Comparison of ENCODE assay signal across 1 cellular context in the genomic region with DNA sequence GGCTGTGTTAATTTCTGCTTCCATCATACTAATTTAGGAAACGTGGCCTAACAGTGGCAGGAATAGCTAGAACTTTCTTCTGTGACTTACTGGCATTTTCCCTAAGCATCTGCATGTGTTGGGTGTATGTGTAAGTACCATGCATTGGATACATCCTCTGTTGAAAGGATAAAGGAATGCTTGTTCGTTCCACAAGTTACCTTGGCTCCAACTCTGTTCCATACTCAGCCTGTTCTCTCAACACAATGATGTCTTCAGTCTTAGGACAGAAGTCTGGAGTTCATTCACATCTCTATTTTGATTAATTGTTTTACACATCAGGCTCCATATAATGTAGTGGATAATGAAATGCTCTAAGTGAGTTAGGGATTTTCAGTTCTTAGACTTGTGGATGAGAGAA.
TF ChIP-seq lines count a peak whose summit lies in the region.

No MANE protein-coding gene starts in this region.

TF ChIP-seq in H1, 55 proteins besides CTCF, POLR2A, EP300 and RAD21:
- TF ChIP-seq SUZ12 (IDR thresholded peaks at IDR 0.05; ENCODE audit: low read length) (no peak), ZNF274 (IDR thresholded peaks at IDR 0.05; ENCODE audit: borderline replicate concordance, extremely low read depth, low read length) (no peak), RNF2 (IDR thresholded peaks at IDR 0.05; ENCODE audit: borderline replicate concordance, low read depth, low read length, missing control alignments, poor library complexity, severe bottlenecking) (no peak), BRCA1 (IDR thresholded peaks at IDR 0.05; ENCODE audit: low read depth, low read length) (no peak), HDAC2 (IDR thresholded peaks at IDR 0.05; ENCODE audit: borderline replicate concordance in 1 of 2, low read depth in 2 of 2, low read length in 2 of 2) (no peak), KDM5A (IDR thresholded peaks at IDR 0.05; ENCODE audit: low read length) (no peak), CHD1 (IDR thresholded peaks at IDR 0.05; ENCODE audit: low read depth, low read length) (no peak), RFX5 (IDR thresholded peaks at IDR 0.05; ENCODE audit: borderline replicate concordance, low read depth, low read length) (no peak), CBX8 (IDR thresholded peaks at IDR 0.05; ENCODE audit: borderline replicate concordance, low read depth, low read length) (no peak), SP1 (IDR thresholded peaks at IDR 0.05; ENCODE audit: low read depth, low read length) (no peak), BCL11A (IDR thresholded peaks at IDR 0.05; ENCODE audit: low read depth in 2 of 2, low read length in 2 of 2) (no peak), BACH1 (IDR thresholded peaks at IDR 0.05; ENCODE audit: low read length) (no peak), CEBPB (IDR thresholded peaks at IDR 0.05; ENCODE audit: low read depth, low read length) (no peak), SIN3A (conservative IDR thresholded peaks at IDR 0.05 in 1 of 2, IDR thresholded peaks at IDR 0.05 in 1 of 2; ENCODE audit: low read depth in 1 of 2, low read length in 2 of 2) (no peak), TAF7 (optimal IDR thresholded peaks at IDR 0.05; ENCODE audit: borderline replicate concordance, low read depth, low read length) (no peak), E2F6 (IDR thresholded peaks at IDR 0.05) (no peak), TBP (IDR thresholded peaks at IDR 0.05; ENCODE audit: low read depth, low read length) (no peak), ASH2L (IDR thresholded peaks at IDR 0.05; ENCODE audit: low read length) (no peak), PHF8 (conservative IDR thresholded peaks at IDR 0.05; ENCODE audit: low read depth, low read length) (no peak)
- TF ChIP-seq, protein P1, sequence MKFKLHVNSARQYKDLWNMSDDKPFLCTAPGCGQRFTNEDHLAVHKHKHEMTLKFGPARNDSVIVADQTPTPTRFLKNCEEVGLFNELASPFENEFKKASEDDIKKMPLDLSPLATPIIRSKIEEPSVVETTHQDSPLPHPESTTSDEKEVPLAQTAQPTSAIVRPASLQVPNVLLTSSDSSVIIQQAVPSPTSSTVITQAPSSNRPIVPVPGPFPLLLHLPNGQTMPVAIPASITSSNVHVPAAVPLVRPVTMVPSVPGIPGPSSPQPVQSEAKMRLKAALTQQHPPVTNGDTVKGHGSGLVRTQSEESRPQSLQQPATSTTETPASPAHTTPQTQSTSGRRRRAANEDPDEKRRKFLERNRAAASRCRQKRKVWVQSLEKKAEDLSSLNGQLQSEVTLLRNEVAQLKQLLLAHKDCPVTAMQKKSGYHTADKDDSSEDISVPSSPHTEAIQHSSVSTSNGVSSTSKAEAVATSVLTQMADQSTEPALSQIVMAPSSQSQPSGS (IDR thresholded peaks at IDR 0.05; ENCODE audit: low read length) = no peak
